Comparison of ENCODE assay signal across 9 cellular contexts in genomic region chr3:122245513-122246174, GRCh38.
DNase-seq lines count a peak whose midpoint lies in the region; TF ChIP-seq lines count a peak whose summit lies in the region.
"Had no signal": no experiment of that assay in that cellular context is flagged by ENCODE, and none has a peak within 500 bp of the region (broad histone marks: within the 10 kb centered on the region; RNA-seq: fewer than 3 reads in every experiment).

No MANE protein-coding gene starts in this region.

- H3K4me3 ChIP-seq in colonic mucosa: no peak overlapping the region
- H3K4me3 ChIP-seq in spleen: peak overlapping the region in 4 of 8 donors; percentile 7 to 58 (median 22)
- no peak overlapping the region for H3K4me3 ChIP-seq in esophagus muscularis mucosa
- H3K4me3 ChIP-seq: A549 had no signal

- no peak for TF ChIP-seq POLR2A in spleen (IDR thresholded peaks at IDR 0.05)
- no peak for TF ChIP-seq POLR2A in esophagus muscularis mucosa (IDR thresholded peaks at IDR 0.05; ENCODE audit: low read depth)

- DNase-seq in NCI-H82 (lab: John Stamatoyannopoulos, UW) (peak; percentile 15), NCI-H82 treated with DMSO at 0.1 percent for 48 hours (lab: John Stamatoyannopoulos, UW; ENCODE audit: unreplicated experiment) (no peak), NOMO-1 treated with dmso at 0.1 percent for 144 hours (lab: John Stamatoyannopoulos, UW; ENCODE audit: unreplicated experiment) (peak; percentile 36), colonic mucosa (no peak), spleen (no peak), putamen (ENCODE audit: low spot score) (no peak), DMS153 treated with DMSO at 0.1 percent for 48 hours (lab: John Stamatoyannopoulos, UW; ENCODE audit: unreplicated experiment) (no peak), esophagus muscularis mucosa (ENCODE audit: extremely low spot score) (no peak)

- H3K27me3 ChIP-seq in colonic mucosa (no peaks in the 10 kb centered on the region), spleen (replicated peaks in 1 of 7) (no peaks in the 10 kb centered on the region), esophagus muscularis mucosa (no peaks in the 10 kb centered on the region)

- no peaks in the 10 kb centered on the region for H3K9me3 ChIP-seq in colonic mucosa
- no peaks in the 10 kb centered on the region for H3K9me3 ChIP-seq in spleen
- no peaks in the 10 kb centered on the region for H3K9me3 ChIP-seq in esophagus muscularis mucosa
- H3K9me3 ChIP-seq: A549 had no signal

- peak overlapping the region; percentile 34 for H3K27ac ChIP-seq in colonic mucosa
- H3K27ac ChIP-seq in spleen: peak overlapping the region in 7 of 8 donors; percentile 68 to 89 (median 77)
- H3K27ac ChIP-seq in esophagus muscularis mucosa (replicated peaks in 1 of 4): no peak overlapping the region
- H3K27ac ChIP-seq: A549 had no signal

- WGBS in spleen, 5 donors: 23 to 33% (median 28%) methylated on average over 7 of the region's 7 CpGs
- 51% methylated on average over 7 of the region's 7 CpGs for WGBS in esophagus muscularis mucosa

- H3K9ac ChIP-seq in colonic mucosa (ENCODE audit: low read depth in 2 of 2, low read length in 2 of 2): no peak overlapping the region

- H3K4me1 ChIP-seq in colonic mucosa (no peaks in the 10 kb centered on the region), spleen (peaks cover 0 to 35% (median 25%) of the 10 kb centered on the region in 6 donors), esophagus muscularis mucosa (no peaks in the 10 kb centered on the region)
- H3K4me1 ChIP-seq: A549 had no signal

- intact Hi-C loops in colonic mucosa (cut with DNase I): no loop called here
- intact Hi-C loops in spleen (cut with DNase I; ENCODE audit: low total_unique reads): no loop called here
- intact Hi-C loops in esophagus muscularis mucosa (cut with DNase I): loop anchor here (10.0 kb wide), 1 partner anchor 1581 kb away; no protein-coding TSS in a partner anchor

- TF ChIP-seq EP300 in esophagus muscularis mucosa (IDR thresholded peaks at IDR 0.05): no peak

- TF ChIP-seq CTCF in colonic mucosa (IDR thresholded peaks at IDR 0.05): no peak
- peak in 9 of 11 experiments; percentile 11 to 51 (median 34) for TF ChIP-seq CTCF in spleen (IDR thresholded peaks at IDR 0.05 in 8 of 11, conservative IDR thresholded peaks at IDR 0.05 in 3 of 11)
- TF ChIP-seq CTCF in esophagus muscularis mucosa (IDR thresholded peaks at IDR 0.05): no peak

- no peaks in the 10 kb centered on the region for H3K36me3 ChIP-seq in colonic mucosa
- no peaks in the 10 kb centered on the region for H3K36me3 ChIP-seq in spleen
- H3K36me3 ChIP-seq in esophagus muscularis mucosa: no peaks in the 10 kb centered on the region

Comparison
In these comparisons a context has a peak if more than half of its experiments do, and no peak if none do; other contexts are left out.
1. DNase-seq: peak in NCI-H82 (single experiment) and NOMO-1 treated with dmso at 0.1 percent for 144 hours (single experiment); none in NCI-H82 treated with DMSO at 0.1 percent for 48 hours (single experiment), colonic mucosa (single experiment), spleen (single experiment), putamen (single experiment), DMS153 treated with DMSO at 0.1 percent for 48 hours (single experiment) and esophagus muscularis mucosa (single experiment).
2. H3K27ac ChIP-seq: peak in colonic mucosa (single experiment) and spleen (7 of 8); none in esophagus muscularis mucosa (0 of 4).
3. CTCF ChIP-seq: peak in spleen (9 of 11); none in colonic mucosa (single experiment) and esophagus muscularis mucosa (0 of 3).